ENCODE assay signal across 10 cellular contexts in the genomic region with DNA sequence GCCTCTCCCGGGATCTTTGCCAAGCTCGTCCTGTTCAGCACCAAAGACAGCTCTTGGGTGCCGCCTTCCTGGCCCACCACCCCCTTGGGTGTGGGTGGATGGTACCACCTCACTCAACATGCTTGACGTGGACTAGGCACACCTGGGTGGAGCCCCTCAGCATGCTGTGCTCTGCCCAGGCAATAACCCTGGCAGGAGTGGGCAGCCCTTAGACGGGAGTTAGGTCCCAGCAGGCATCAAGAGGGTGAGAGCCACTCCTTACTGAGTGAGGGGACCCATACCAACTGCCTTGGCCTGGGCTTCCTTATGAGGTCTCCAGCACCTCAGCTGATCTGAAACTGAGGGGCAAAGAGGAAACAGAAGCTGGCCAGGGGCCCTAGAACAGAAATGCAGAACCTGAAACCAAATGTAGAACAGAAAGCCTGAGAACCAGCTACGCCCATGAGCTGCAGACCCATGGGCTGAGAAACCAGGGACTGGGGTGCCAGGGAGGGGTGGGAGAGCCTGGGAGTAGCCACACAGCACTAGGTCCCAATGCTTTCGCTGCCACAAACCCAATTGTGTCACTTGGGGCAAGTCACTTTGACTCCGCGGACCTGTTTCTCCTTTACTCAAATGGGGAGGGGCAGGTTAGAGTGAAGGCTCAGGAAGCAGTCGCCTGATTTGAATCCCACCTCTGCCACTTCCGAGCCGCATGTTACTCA. TPM values are rescaled to one million over a fixed set of nuclear protein-coding genes. Genes with fewer than 3 reads are reported as not detected.
A peak's percentile ranks its signal among the peaks of the same experiment; 100 is the strongest.
DNase-seq lines count a peak whose midpoint lies in the region; ATAC-seq lines count a peak whose summit lies in the region.
"Had no signal": no experiment of that assay in that cellular context is flagged by ENCODE, and none has a peak within 500 bp of the region (broad histone marks: within the 10 kb centered on the region; RNA-seq: fewer than 3 reads in every experiment).

No MANE protein-coding gene starts in this region.

- H3K27me3 ChIP-seq in mononuclear cell (ENCODE audit: insufficient read depth, low read length): no peaks in the 10 kb centered on the region

- H3K9me3 ChIP-seq in mononuclear cell (ENCODE audit: low read depth, low read length): no peaks in the 10 kb centered on the region

- no peaks in the 10 kb centered on the region for H3K9me3 Mint-ChIP-seq in activated naive CD8-positive, alpha-beta T cell treated with anti-CD3 and anti-CD28 coated beads for 36 hours
- H3K9me3 Mint-ChIP-seq: natural killer cell had no signal

- H3K4me3 Mint-ChIP-seq in activated naive CD8-positive, alpha-beta T cell treated with anti-CD3 and anti-CD28 coated beads for 36 hours: no peak overlapping the region

- peak; percentile 46 for ATAC-seq in HG02678 (IDR thresholded peaks at IDR 0.05; ENCODE audit: unreplicated experiment)

- H3K4me1 Mint-ChIP-seq in activated naive CD8-positive, alpha-beta T cell treated with anti-CD3 and anti-CD28 coated beads for 36 hours: peaks cover 7% of the 10 kb centered on the region

- peaks cover 55% of the 10 kb centered on the region for H3K4me1 ChIP-seq in mononuclear cell (ENCODE audit: insufficient read depth, low read length)

- peak overlapping the region; percentile 38 for H3K27ac Mint-ChIP-seq in activated naive CD8-positive, alpha-beta T cell treated with anti-CD3 and anti-CD28 coated beads for 36 hours

- H3K27me3 Mint-ChIP-seq in activated naive CD8-positive, alpha-beta T cell treated with anti-CD3 and anti-CD28 coated beads for 36 hours: no peaks in the 10 kb centered on the region

- no peaks in the 10 kb centered on the region for H3K36me3 Mint-ChIP-seq in activated naive CD8-positive, alpha-beta T cell treated with anti-CD3 and anti-CD28 coated beads for 36 hours
- H3K36me3 Mint-ChIP-seq: natural killer cell had no signal

- H3K4me3 ChIP-seq in GM08714 (ENCODE audit: low read length) (peak overlapping the region; percentile 70; the same call in 1 of the 2 replicates), mononuclear cell (ENCODE audit: low read length) (peak overlapping the region; percentile 56)

- no peak for DNase-seq in activated naive CD8-positive, alpha-beta T cell treated with anti-CD3 and anti-CD28 coated beads for 36 hours
- DNase-seq in DMS53 treated with DMSO at 0.1 percent for 48 hours (lab: John Stamatoyannopoulos, UW; ENCODE audit: unreplicated experiment): no peak
- no peak for DNase-seq in activated CD8-positive, alpha-beta memory T cell treated with anti-CD3 and anti-CD28 coated beads, Interleukin-2, amount 50 U/mL, for 48 hours
- no peak for DNase-seq in SHP77 (lab: John Stamatoyannopoulos, UW)
- no peak for DNase-seq in NCI-H2227 (lab: John Stamatoyannopoulos, UW; ENCODE audit: unreplicated experiment)
- DNase-seq: DMS53, natural killer cell had no signal

RNA-seq across cellular contexts. Expression of gene FGD2, which starts 2.0 kb away (rescaled TPM):
- 1 to 10 TPM; 1.7 to 1.8 TPM for total RNA-seq in activated naive CD8-positive, alpha-beta T cell treated with anti-CD3 and anti-CD28 coated beads for 36 hours
- total RNA-seq in mononuclear cell: 41.7 TPM

RNA-seq across cellular contexts. Expression of gene MTCH1, which starts 21.5 kb away (rescaled TPM):
- 100 to 1,000 TPM; 102 to 103 TPM for total RNA-seq in activated naive CD8-positive, alpha-beta T cell treated with anti-CD3 and anti-CD28 coated beads for 36 hours
- total RNA-seq in mononuclear cell: 176 TPM

RNA-seq across cellular contexts. Expression of gene PI16, which starts 53.0 kb away (rescaled TPM):
- under 1 TPM; 0.18 to 0.39 TPM for total RNA-seq in activated naive CD8-positive, alpha-beta T cell treated with anti-CD3 and anti-CD28 coated beads for 36 hours
- 3.6 TPM for total RNA-seq in mononuclear cell

Comparison
In these comparisons a context has a peak if more than half of its experiments do, and no peak if none do; other contexts are left out.
1. RNA of gene FGD2, which starts 2.0 kb away (total RNA-seq): 41.7 TPM in mononuclear cell (single experiment); 1.7 to 1.8 TPM in activated naive CD8-positive, alpha-beta T cell treated with anti-CD3 and anti-CD28 coated beads for 36 hours; every median in the first group is over 10 times any median in the second.